In genomic region chr2:239310401-239311061, GRCh38 we compare ENCODE assay signal across 11 cellular contexts.
A peak's percentile ranks its signal among the peaks of the same experiment; 100 is the strongest.
DNase-seq lines count a peak whose midpoint lies in the region; ATAC-seq and TF ChIP-seq lines count a peak whose summit lies in the region.
"Had no signal": no experiment of that assay in that cellular context is flagged by ENCODE, and none has a peak within 500 bp of the region (broad histone marks: within the 10 kb centered on the region; RNA-seq: fewer than 3 reads in every experiment).

No MANE protein-coding gene starts in this region.

- no peaks in the 10 kb centered on the region for H3K36me3 ChIP-seq in gastroesophageal sphincter
- no peaks in the 10 kb centered on the region for H3K36me3 ChIP-seq in transverse colon
- H3K36me3 ChIP-seq: thyroid gland had no signal

- ATAC-seq in activated T-cell treated with anti-CD3 and anti-CD28 coated beads, Interleukin-2, amount 50 U/mL, for 72 hours (replicated peaks in 1 of 2), result no peak
- ATAC-seq in gastroesophageal sphincter (no peak), omental fat pad (ENCODE audit: low FRiP score) (no peak), GM18511 (IDR thresholded peaks at IDR 0.05; ENCODE audit: unreplicated experiment) (no peak), GM19324 (IDR thresholded peaks at IDR 0.05; ENCODE audit: low FRiP score, unreplicated experiment) (no peak)

- peaks cover 23% of the 10 kb centered on the region for H3K4me1 Mint-ChIP-seq in activated T-cell treated with anti-CD3 and anti-CD28 coated beads, Interleukin-2, amount 50 U/mL, for 72 hours (ENCODE audit: low read depth)

- intact Hi-C loops in transverse colon (cut with DNase I; ENCODE audit: low total_unique reads), result loop anchor here (5.0 kb wide), 1 partner anchor 88 kb away; no protein-coding TSS in a partner anchor

- in situ Hi-C loops in transverse colon (cut with MboI; ENCODE audit: low pct_ligation_motif_present in 1 of 4, low pct_unique_long_range_greater_than_20kb in 1 of 4, low sequenced_read_pairs in 3 of 4), result no loop called here

- peak overlapping the region; percentile 86 to 94 (median 92) for H3K27ac ChIP-seq in gastroesophageal sphincter
- H3K27ac ChIP-seq in transverse colon, result peak overlapping the region; percentile 77 to 93 (median 85)

- no peaks in the 10 kb centered on the region for H3K9me3 Mint-ChIP-seq in activated T-cell treated with anti-CD3 and anti-CD28 coated beads, Interleukin-2, amount 50 U/mL, for 72 hours

- H3K27me3 ChIP-seq in gastroesophageal sphincter (no peaks in the 10 kb centered on the region), transverse colon (no peaks in the 10 kb centered on the region)
- H3K27me3 ChIP-seq: thyroid gland had no signal

- H3K27ac Mint-ChIP-seq in activated T-cell treated with anti-CD3 and anti-CD28 coated beads, Interleukin-2, amount 50 U/mL, for 72 hours, result no peak overlapping the region

- WGBS in gastroesophageal sphincter (ENCODE audit: low coverage in 1 of 2), 2 donors, result 47 to 70% methylated on average over 3 to 8 of the region's 14 CpGs
- WGBS in transverse colon (ENCODE audit: low coverage in 1 of 2), 2 donors, result 87% methylated on average over 14 of the region's 14 CpGs; no CpG with 5 or more reads in 1 of the 2 donors

- H3K9me3 ChIP-seq in gastroesophageal sphincter, result no peaks in the 10 kb centered on the region
- no peaks in the 10 kb centered on the region for H3K9me3 ChIP-seq in transverse colon
- H3K9me3 ChIP-seq: thyroid gland had no signal

- no peak overlapping the region for H3K4me3 Mint-ChIP-seq in activated T-cell treated with anti-CD3 and anti-CD28 coated beads, Interleukin-2, amount 50 U/mL, for 72 hours

- no peak for TF ChIP-seq CTCF in gastroesophageal sphincter (IDR thresholded peaks at IDR 0.05)
- TF ChIP-seq CTCF in omental fat pad (IDR thresholded peaks at IDR 0.05), result no peak
- no peak for TF ChIP-seq CTCF in transverse colon (IDR thresholded peaks at IDR 0.05)

- H3K4me1 ChIP-seq in gastroesophageal sphincter, result peaks cover 4 to 89% (median 55%) of the 10 kb centered on the region in 3 donors
- H3K4me1 ChIP-seq in transverse colon, result peaks cover 18 to 63% (median 33%) of the 10 kb centered on the region in 4 donors

- TF ChIP-seq POLR2A in gastroesophageal sphincter (IDR thresholded peaks at IDR 0.05) (no peak), transverse colon (IDR thresholded peaks at IDR 0.05) (no peak)

- peak; percentile 10 for DNase-seq in activated T-cell treated with anti-CD3 and anti-CD28 coated beads, Interleukin-2, amount 50 U/mL, for 1 hour
- DNase-seq in activated T-cell treated with anti-CD3 and anti-CD28 coated beads, Interleukin-2, amount 50 U/mL, for 72 hours, result no peak
- DNase-seq in omental fat pad (ENCODE audit: low spot score), result peak; percentile 21
- DNase-seq in transverse colon, result peak; percentile 15
- no peak for DNase-seq in foreskin melanocyte
- DNase-seq: ACHN, NCI-H524 had no signal

- H3K27me3 Mint-ChIP-seq in activated T-cell treated with anti-CD3 and anti-CD28 coated beads, Interleukin-2, amount 50 U/mL, for 72 hours (ENCODE audit: low read depth), result peaks cover 7% of the 10 kb centered on the region

- H3K36me3 Mint-ChIP-seq in activated T-cell treated with anti-CD3 and anti-CD28 coated beads, Interleukin-2, amount 50 U/mL, for 72 hours (ENCODE audit: insufficient read depth in 2 of 2), result peaks cover 6 to 12% of the 10 kb centered on the region in 2 donors

- TF ChIP-seq EP300 in gastroesophageal sphincter (IDR thresholded peaks at IDR 0.05), result no peak
- no peak for TF ChIP-seq EP300 in transverse colon (IDR thresholded peaks at IDR 0.05; ENCODE audit: low read depth)

- H3K4me3 ChIP-seq in gastroesophageal sphincter, result no peak overlapping the region
- H3K4me3 ChIP-seq in transverse colon, result no peak overlapping the region
- H3K4me3 ChIP-seq: thyroid gland had no signal

Comparison
In these comparisons a context has a peak if more than half of its experiments do, and no peak if none do; other contexts are left out.
1. DNase-seq: peak in activated T-cell treated with anti-CD3 and anti-CD28 coated beads, Interleukin-2, amount 50 U/mL, for 1 hour (single experiment), omental fat pad (single experiment) and transverse colon (single experiment); none in activated T-cell treated with anti-CD3 and anti-CD28 coated beads, Interleukin-2, amount 50 U/mL, for 72 hours (0 of 2) and foreskin melanocyte (single experiment).